Comparison of ENCODE assay signal across 2 cellular contexts in the genomic region with DNA sequence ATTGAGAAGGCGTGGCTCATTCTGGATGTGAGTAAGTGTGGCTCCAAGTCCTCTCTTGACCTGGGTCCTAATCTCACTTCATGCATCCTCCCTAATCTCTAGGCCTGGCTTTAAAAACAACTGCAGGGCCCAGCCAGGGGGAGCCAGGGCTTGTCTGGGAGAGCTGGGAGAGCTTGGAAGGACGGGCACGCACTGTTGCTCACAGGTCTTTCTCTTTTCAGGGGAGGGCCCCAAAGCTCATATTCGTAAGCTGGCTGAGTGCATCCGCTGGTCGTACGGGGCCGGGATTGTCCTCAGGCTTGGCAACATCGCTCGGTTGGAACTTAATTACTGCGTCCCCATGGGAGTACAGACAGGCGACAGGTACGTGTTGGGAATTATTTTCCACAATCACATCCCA.
TF ChIP-seq lines count a peak whose summit lies in the region.

No MANE protein-coding gene starts in this region.

TF ChIP-seq in HepG2, 621 proteins besides CTCF, POLR2A, EP300 and RAD21 (continues in another document):
- TF ChIP-seq ZNF691 (CRISPR knock-in tag; IDR thresholded peaks at IDR 0.05; ENCODE audit: borderline replicate concordance, low read depth) (no peak), REST (IDR thresholded peaks at IDR 0.05; ENCODE audit: borderline replicate concordance in 1 of 2, low read depth in 1 of 2, low read length in 2 of 2) (no peak), ZBTB38 (CRISPR knock-in tag; IDR thresholded peaks at IDR 0.05) (no peak), HNRNPH1 (optimal IDR thresholded peaks at IDR 0.05; ENCODE audit: low read depth, low read length) (no peak), AKNA (CRISPR knock-in tag; IDR thresholded peaks at IDR 0.05; ENCODE audit: borderline replicate concordance) (no peak), HNRNPK (IDR thresholded peaks at IDR 0.05; ENCODE audit: low read depth, low read length, poor library complexity, severe bottlenecking) (no peak), ZNF558 (CRISPR knock-in tag; IDR thresholded peaks at IDR 0.05; ENCODE audit: borderline replicate concordance) (no peak), NFIC (IDR thresholded peaks at IDR 0.05; ENCODE audit: low read length) (no peak), RELA (CRISPR knock-in tag; IDR thresholded peaks at IDR 0.05) (no peak), SIX4 (CRISPR knock-in tag; IDR thresholded peaks at IDR 0.05) (no peak), SUZ12 (IDR thresholded peaks at IDR 0.05; ENCODE audit: low read depth, low read length) (no peak), HCFC1 (IDR thresholded peaks at IDR 0.05; ENCODE audit: low read depth, low read length) (no peak)
- TF ChIP-seq, protein P1, sequence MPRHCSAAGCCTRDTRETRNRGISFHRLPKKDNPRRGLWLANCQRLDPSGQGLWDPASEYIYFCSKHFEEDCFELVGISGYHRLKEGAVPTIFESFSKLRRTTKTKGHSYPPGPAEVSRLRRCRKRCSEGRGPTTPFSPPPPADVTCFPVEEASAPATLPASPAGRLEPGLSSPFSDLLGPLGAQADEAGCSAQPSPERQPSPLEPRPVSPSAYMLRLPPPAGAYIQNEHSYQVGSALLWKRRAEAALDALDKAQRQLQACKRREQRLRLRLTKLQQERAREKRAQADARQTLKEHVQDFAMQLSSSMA (CRISPR knock-in tag; IDR thresholded peaks at IDR 0.05) = no peak
- TF ChIP-seq, protein P2, sequence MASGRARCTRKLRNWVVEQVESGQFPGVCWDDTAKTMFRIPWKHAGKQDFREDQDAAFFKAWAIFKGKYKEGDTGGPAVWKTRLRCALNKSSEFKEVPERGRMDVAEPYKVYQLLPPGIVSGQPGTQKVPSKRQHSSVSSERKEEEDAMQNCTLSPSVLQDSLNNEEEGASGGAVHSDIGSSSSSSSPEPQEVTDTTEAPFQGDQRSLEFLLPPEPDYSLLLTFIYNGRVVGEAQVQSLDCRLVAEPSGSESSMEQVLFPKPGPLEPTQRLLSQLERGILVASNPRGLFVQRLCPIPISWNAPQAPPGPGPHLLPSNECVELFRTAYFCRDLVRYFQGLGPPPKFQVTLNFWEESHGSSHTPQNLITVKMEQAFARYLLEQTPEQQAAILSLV (CRISPR knock-in tag; IDR thresholded peaks at IDR 0.05; ENCODE audit: borderline replicate concordance) = no peak

TF ChIP-seq in SK-N-SH, 30 proteins besides CTCF, POLR2A, EP300 and RAD21:
- no peak for TF ChIP-seq CHD2 (IDR thresholded peaks at IDR 0.05; ENCODE audit: low read length, partially characterized antibody)
- TF ChIP-seq RXRA (IDR thresholded peaks at IDR 0.05; ENCODE audit: borderline replicate concordance, low read depth) = no peak
- no peak for TF ChIP-seq NRF1 (IDR thresholded peaks at IDR 0.05; ENCODE audit: low read depth, low read length)
- TF ChIP-seq FOSL2 (IDR thresholded peaks at IDR 0.05; ENCODE audit: borderline replicate concordance, low read depth) = no peak
- TF ChIP-seq RCOR1 (IDR thresholded peaks at IDR 0.05; ENCODE audit: low read length) = no peak
- TF ChIP-seq USF2 (IDR thresholded peaks at IDR 0.05; ENCODE audit: borderline replicate concordance, low read depth, low read length) = no peak
- TF ChIP-seq TEAD4 (IDR thresholded peaks at IDR 0.05; ENCODE audit: borderline replicate concordance, insufficient read depth) = no peak
- no peak for TF ChIP-seq RFX5 (IDR thresholded peaks at IDR 0.05; ENCODE audit: low read length)
TF ChIP-seq in SK-N-SH: peak in this region for 0.
